ENCODE assay signal across 21 cellular contexts in genomic region chr16:28108590-28109247, GRCh38. TPM values are rescaled to one million over a fixed set of nuclear protein-coding genes. Genes with fewer than 3 reads are reported as not detected.
A peak's percentile ranks its signal among the peaks of the same experiment; 100 is the strongest.
DNase-seq lines count a peak whose midpoint lies in the region; ATAC-seq lines count a peak whose summit lies in the region.
"Had no signal": no experiment of that assay in that cellular context is flagged by ENCODE, and none has a peak within 500 bp of the region (broad histone marks: within the 10 kb centered on the region; RNA-seq: fewer than 3 reads in every experiment).

No MANE protein-coding gene starts in this region.

- no peaks in the 10 kb centered on the region for H3K27me3 ChIP-seq in aorta (ENCODE audit: control insufficient read depth in 1 of 2, insufficient read depth in 2 of 2, low read length in 1 of 2)
- no peaks in the 10 kb centered on the region for H3K27me3 ChIP-seq in CD4-positive, alpha-beta memory T cell (ENCODE audit: insufficient read depth, low read length)
- H3K27me3 ChIP-seq: gastroesophageal sphincter, thyroid gland had no signal

- no peak for DNase-seq in stimulated activated naive CD8-positive, alpha-beta T cell treated with anti-CD3 and anti-CD28 coated beads, Interleukin-15, Interleukin-2, amounts not matched to agents 100 U/mL and 50 U/mL, for 24 hours
- no peak for DNase-seq in T-helper 17 cell
- DNase-seq in immature natural killer cell, result no peak
- no peak for DNase-seq in aorta
- DNase-seq in CD4-positive, alpha-beta memory T cell, result no peak
- DNase-seq: activated naive CD4-positive, alpha-beta T cell treated with anti-CD3 and anti-CD28 coated beads for 36 hours; erythroblast; NCI-H1417 treated with DMSO at 0.1 percent for 48 hours; NCI-H82; SK-N-SH; stimulated activated CD4-positive, alpha-beta T cell treated with anti-CD3 and anti-CD28 coated beads, Interleukin-4, amount 100 ng/mL, for 4 hours; stimulated activated CD8-positive, alpha-beta memory T cell treated with anti-CD3 and anti-CD28 coated beads, Interleukin-4, amount 100 ng/mL, for 48 hours; thyroid gland had no signal

- H3K36me3 Mint-ChIP-seq in stimulated activated naive CD8-positive, alpha-beta T cell treated with anti-CD3 and anti-CD28 coated beads, Interleukin-15, Interleukin-2, amounts not matched to agents 100 ng/mL and 50 ng/mL, for 24 hours (ENCODE audit: low read depth), result peaks cover 76% of the 10 kb centered on the region
- H3K36me3 Mint-ChIP-seq in T-helper 17 cell (ENCODE audit: low read depth), result peaks cover 14% of the 10 kb centered on the region
- peaks cover 13 to 58% (median 35%) of the 10 kb centered on the region in 3 donors for H3K36me3 Mint-ChIP-seq in immature natural killer cell
- H3K36me3 Mint-ChIP-seq in CD4-positive, alpha-beta memory T cell, result peaks cover 76 to 93% of the 10 kb centered on the region in 2 donors

- no peaks in the 10 kb centered on the region for H3K27me3 Mint-ChIP-seq in stimulated activated naive CD8-positive, alpha-beta T cell treated with anti-CD3 and anti-CD28 coated beads, Interleukin-15, Interleukin-2, amounts not matched to agents 100 ng/mL and 50 ng/mL, for 24 hours
- H3K27me3 Mint-ChIP-seq in T-helper 17 cell (no peaks in the 10 kb centered on the region), immature natural killer cell (ENCODE audit: low read depth in 3 of 3) (peaks cover 0 to 6% (median 0%) of the 10 kb centered on the region in 3 donors)
- no peaks in the 10 kb centered on the region for H3K27me3 Mint-ChIP-seq in CD4-positive, alpha-beta memory T cell
- H3K27me3 Mint-ChIP-seq: progenitor cell of endocrine pancreas had no signal

- no peak for ATAC-seq in stimulated activated naive CD8-positive, alpha-beta T cell treated with anti-CD3 and anti-CD28 coated beads, Interleukin-15, Interleukin-2, amounts not matched to agents 100 U/mL and 50 U/mL, for 24 hours
- ATAC-seq in T-helper 17 cell, result no peak
- no peak for ATAC-seq in aorta (ENCODE audit: low FRiP score)
- no peak for ATAC-seq in GM19023 (IDR thresholded peaks at IDR 0.05; ENCODE audit: unreplicated experiment)
- ATAC-seq in HG02571 (IDR thresholded peaks at IDR 0.05; ENCODE audit: unreplicated experiment), result no peak
- ATAC-seq: gastroesophageal sphincter had no signal

- H3K9me3 ChIP-seq in T-helper 17 cell (ENCODE audit: control insufficient read depth, low read length, poor library complexity, severe bottlenecking) (no peaks in the 10 kb centered on the region), aorta (ENCODE audit: control insufficient read depth, low read length) (no peaks in the 10 kb centered on the region)
- H3K9me3 ChIP-seq in CD4-positive, alpha-beta memory T cell (ENCODE audit: control insufficient read depth in 1 of 2, low read length in 2 of 2), result no peaks in the 10 kb centered on the region
- H3K9me3 ChIP-seq: gastroesophageal sphincter, SK-N-SH, thyroid gland had no signal

- H3K9me3 Mint-ChIP-seq in stimulated activated naive CD8-positive, alpha-beta T cell treated with anti-CD3 and anti-CD28 coated beads, Interleukin-15, Interleukin-2, amounts not matched to agents 100 ng/mL and 50 ng/mL, for 24 hours, result no peaks in the 10 kb centered on the region
- no peaks in the 10 kb centered on the region for H3K9me3 Mint-ChIP-seq in immature natural killer cell
- H3K9me3 Mint-ChIP-seq in CD4-positive, alpha-beta memory T cell, result no peaks in the 10 kb centered on the region
- H3K9me3 Mint-ChIP-seq: activated naive CD4-positive, alpha-beta T cell treated with anti-CD3 and anti-CD28 coated beads for 36 hours had no signal

- H3K36me3 ChIP-seq in aorta (ENCODE audit: control insufficient read depth in 1 of 2, insufficient read depth in 2 of 2, low read length in 1 of 2), result peaks cover 0 to 31% of the 10 kb centered on the region in 2 donors
- H3K36me3 ChIP-seq in CD4-positive, alpha-beta memory T cell (ENCODE audit: insufficient read depth, low read length), result peaks cover 94% of the 10 kb centered on the region

- intact Hi-C loops in aorta (cut with DNase I), result no loop called here
- intact Hi-C loops in CD4-positive, alpha-beta memory T cell (cut with micrococcal nuclease), result no loop called here

- no peak overlapping the region for H3K27ac ChIP-seq in aorta (ENCODE audit: low read depth in 1 of 2, low read length in 2 of 2)
- H3K27ac ChIP-seq in CD4-positive, alpha-beta memory T cell (ENCODE audit: low read depth, low read length), result no peak overlapping the region
- H3K27ac ChIP-seq: gastroesophageal sphincter, thyroid gland had no signal

- H3K4me1 ChIP-seq in aorta (ENCODE audit: control insufficient read depth in 1 of 2, insufficient read depth in 2 of 2, low read length in 2 of 2), result no peaks in the 10 kb centered on the region
- H3K4me1 ChIP-seq in CD4-positive, alpha-beta memory T cell (ENCODE audit: insufficient read depth, low read length), result peaks cover 7% of the 10 kb centered on the region
- H3K4me1 ChIP-seq: gastroesophageal sphincter, thyroid gland had no signal

- H3K4me1 Mint-ChIP-seq in stimulated activated naive CD8-positive, alpha-beta T cell treated with anti-CD3 and anti-CD28 coated beads, Interleukin-15, Interleukin-2, amounts not matched to agents 100 ng/mL and 50 ng/mL, for 24 hours (ENCODE audit: low read depth), result peaks cover 12% of the 10 kb centered on the region
- H3K4me1 Mint-ChIP-seq in T-helper 17 cell (peaks cover 22% of the 10 kb centered on the region), immature natural killer cell (peaks cover 17 to 33% of the 10 kb centered on the region in 2 donors)
- H3K4me1 Mint-ChIP-seq in CD4-positive, alpha-beta memory T cell, result peaks cover 8 to 15% (median 11%) of the 10 kb centered on the region in 4 donors

- WGBS in aorta, 2 donors, result 81 to 84% methylated on average over 12 of the region's 12 CpGs

- peak overlapping the region; percentile 37 for H3K27ac Mint-ChIP-seq in stimulated activated naive CD8-positive, alpha-beta T cell treated with anti-CD3 and anti-CD28 coated beads, Interleukin-15, Interleukin-2, amounts not matched to agents 100 ng/mL and 50 ng/mL, for 24 hours
- H3K27ac Mint-ChIP-seq in T-helper 17 cell (peak overlapping the region; percentile 51), immature natural killer cell (peak overlapping the region in 4 of 6 donors; percentile 6 to 70 (median 52))
- H3K27ac Mint-ChIP-seq in CD4-positive, alpha-beta memory T cell, result no peak overlapping the region
- H3K27ac Mint-ChIP-seq: progenitor cell of endocrine pancreas had no signal

- POLR2A ChIA-PET in CD4-positive, alpha-beta memory T cell (lab: Charles Lee; ENCODE audit: partially characterized antibody), result interaction anchor here (0.5 kb wide), 1 partner anchor 159 kb away, joined by 3 read pairs; no protein-coding TSS in a partner anchor

- CTCF ChIA-PET in CD4-positive, alpha-beta memory T cell (lab: Charles Lee; ENCODE audit: partially characterized antibody), result no interaction called here

- H3K4me3 Mint-ChIP-seq in stimulated activated naive CD8-positive, alpha-beta T cell treated with anti-CD3 and anti-CD28 coated beads, Interleukin-15, Interleukin-2, amounts not matched to agents 100 ng/mL and 50 ng/mL, for 24 hours, result no peak overlapping the region
- H3K4me3 Mint-ChIP-seq in T-helper 17 cell, result no peak overlapping the region
- H3K4me3 Mint-ChIP-seq in immature natural killer cell, result no peak overlapping the region
- H3K4me3 Mint-ChIP-seq in CD4-positive, alpha-beta memory T cell, result no peak overlapping the region
- H3K4me3 Mint-ChIP-seq: activated naive CD4-positive, alpha-beta T cell treated with anti-CD3 and anti-CD28 coated beads for 36 hours had no signal

- H3K4me3 ChIP-seq in aorta (ENCODE audit: low read length in 2 of 2), result no peak overlapping the region
- H3K4me3 ChIP-seq in CD4-positive, alpha-beta memory T cell (ENCODE audit: low read length in 2 of 2), result no peak overlapping the region
- H3K4me3 ChIP-seq: gastroesophageal sphincter, thyroid gland had no signal

RNA-seq across cellular contexts. Expression of gene GSG1L, which starts 45.2 kb away (rescaled TPM):
- total RNA-seq in T-helper 17 cell (not detected), aorta (10 to 100 TPM in 1 of 2 donors, 1 to 10 TPM in 1; 1.6 to 10.6 TPM)
- polyA plus RNA-seq in immature natural killer cell (not detected), aorta (10 to 100 TPM in 1 of 2 donors, 1 to 10 TPM in 1; 3.8 to 22.2 TPM)
- total RNA-seq in CD4-positive, alpha-beta memory T cell, result not detected
- under 1 TPM in 1 of 2 donors, not detected in 1; 0.27 TPM for polyA plus RNA-seq in CD4-positive, alpha-beta memory T cell
- total RNA-seq: activated naive CD4-positive, alpha-beta T cell treated with anti-CD3 and anti-CD28 coated beads for 36 hours; dermis microvascular lymphatic vessel endothelial cell; liver; myocyte; thyroid gland had no signal
- polyA plus RNA-seq: liver, SK-N-SH had no signal

Comparison
In these comparisons a context has a peak if more than half of its experiments do, and no peak if none do; other contexts are left out.
1. H3K27ac Mint-ChIP-seq: peak in stimulated activated naive CD8-positive, alpha-beta T cell treated with anti-CD3 and anti-CD28 coated beads, Interleukin-15, Interleukin-2, amounts not matched to agents 100 ng/mL and 50 ng/mL, for 24 hours (single experiment), T-helper 17 cell (single experiment) and immature natural killer cell (4 of 6); none in CD4-positive, alpha-beta memory T cell (0 of 7).